In genomic region chr18:57135705-57136104, GRCh38 we compare ENCODE assay signal across 1 cellular context.
TF ChIP-seq lines count a peak whose summit lies in the region.

No MANE protein-coding gene starts in this region.

TF ChIP-seq in K562, 482 proteins besides CTCF, POLR2A, EP300 and RAD21:
- TF ChIP-seq CBX3 (IDR thresholded peaks at IDR 0.05; ENCODE audit: borderline replicate concordance in 1 of 2, low read length in 2 of 2) = no peak
- no peak for TF ChIP-seq MEF2A (IDR thresholded peaks at IDR 0.05; ENCODE audit: control insufficient read depth, low read depth, low read length)
- TF ChIP-seq RAD51 (IDR thresholded peaks at IDR 0.05; ENCODE audit: borderline replicate concordance, low read depth) = no peak
- no peak for TF ChIP-seq STAT5A (IDR thresholded peaks at IDR 0.05; ENCODE audit: borderline replicate concordance, low read length)
- no peak for TF ChIP-seq NCOA4 (IDR thresholded peaks at IDR 0.05; ENCODE audit: partially characterized antibody)
- no peak for TF ChIP-seq MYNN (IDR thresholded peaks at IDR 0.05)
- no peak for TF ChIP-seq MYNN (CRISPR knock-in tag; IDR thresholded peaks at IDR 0.05)
- TF ChIP-seq ZNF586 (CRISPR knock-in tag; conservative IDR thresholded peaks at IDR 0.05) = no peak
- no peak for TF ChIP-seq ZBTB9 (CRISPR knock-in tag; IDR thresholded peaks at IDR 0.05)
- TF ChIP-seq ZNF780A (CRISPR knock-in tag; IDR thresholded peaks at IDR 0.05) = no peak
- TF ChIP-seq CAMTA2 (CRISPR knock-in tag; conservative IDR thresholded peaks at IDR 0.05) = no peak
- no peak for TF ChIP-seq ZNF57 (CRISPR knock-in tag; IDR thresholded peaks at IDR 0.05)
- TF ChIP-seq ZNF444 (CRISPR knock-in tag; IDR thresholded peaks at IDR 0.05) = no peak
- no peak for TF ChIP-seq ZBTB33 (CRISPR knock-in tag; IDR thresholded peaks at IDR 0.05)
- TF ChIP-seq ZC3H11A (IDR thresholded peaks at IDR 0.05; ENCODE audit: low read depth, low read length) = no peak
- no peak for TF ChIP-seq MTA1 (IDR thresholded peaks at IDR 0.05; ENCODE audit: borderline replicate concordance)
- no peak for TF ChIP-seq CCNT2 (IDR thresholded peaks at IDR 0.05; ENCODE audit: borderline replicate concordance, extremely low read depth, insufficient read length, low read depth, low read length)
- no peak for TF ChIP-seq MCM3 (IDR thresholded peaks at IDR 0.05)
- TF ChIP-seq HDAC2 (IDR thresholded peaks at IDR 0.05) = no peak
